Comparison of ENCODE assay signal across 17 cellular contexts in the genomic region with DNA sequence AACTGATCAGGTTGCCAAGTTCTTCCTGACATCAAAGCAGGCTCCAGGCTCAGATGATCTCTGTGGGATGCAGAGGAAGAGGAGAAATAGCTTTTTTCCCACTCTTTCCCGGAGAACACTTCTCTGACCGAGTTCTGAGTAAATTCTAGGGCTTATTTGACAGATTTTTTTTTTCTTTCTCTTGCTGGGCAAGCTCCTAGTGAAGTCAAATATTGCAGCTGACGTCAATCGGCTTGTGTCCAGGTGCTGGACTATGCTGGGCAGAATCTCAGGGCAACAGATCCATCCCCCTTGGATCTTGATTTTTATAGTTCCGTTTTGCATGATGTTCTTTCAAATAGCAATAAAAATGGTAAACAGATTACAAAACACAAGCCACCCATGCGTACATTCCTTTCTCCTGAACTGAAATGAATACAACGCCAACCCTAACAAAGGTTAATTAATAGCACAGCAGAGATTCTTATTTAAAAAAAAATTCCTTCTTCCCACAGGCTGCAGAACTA.
A peak's percentile ranks its signal among the peaks of the same experiment; 100 is the strongest.
DNase-seq lines count a peak whose midpoint lies in the region; ATAC-seq and TF ChIP-seq lines count a peak whose summit lies in the region.
"Had no signal": no experiment of that assay in that cellular context is flagged by ENCODE, and none has a peak within 500 bp of the region (broad histone marks: within the 10 kb centered on the region; RNA-seq: fewer than 3 reads in every experiment).

No MANE protein-coding gene starts in this region.

- no peak for TF ChIP-seq CTCF in fibroblast of lung (conservative IDR thresholded peaks at IDR 0.05 in 1 of 2, IDR thresholded peaks at IDR 0.05 in 1 of 2; ENCODE audit: low read depth in 1 of 2, low read length in 2 of 2)
- TF ChIP-seq CTCF in tibial artery (IDR thresholded peaks at IDR 0.05), result no peak
- TF ChIP-seq CTCF in BE2C (IDR thresholded peaks at IDR 0.05; ENCODE audit: low read depth, low read length), result no peak

- no peaks in the 10 kb centered on the region for H4K20me1 ChIP-seq in fibroblast of lung (ENCODE audit: control insufficient read depth, extremely low read depth, insufficient read depth, low read length)

- H3K79me2 ChIP-seq in fibroblast of lung (ENCODE audit: control insufficient read depth, insufficient read depth, low read length), result no peaks in the 10 kb centered on the region

- H3K4me3 ChIP-seq in fibroblast of lung (replicated peaks in 1 of 4; ENCODE audit: control extremely low read depth in 1 of 4, insufficient read depth in 1 of 4, low read depth in 3 of 4, low read length in 4 of 4) (no peak overlapping the region), muscle layer of colon (ENCODE audit: low read depth in 1 of 2, low read length in 2 of 2) (no peak overlapping the region), tibial artery (no peak overlapping the region), BE2C (ENCODE audit: low read depth, low read length) (no peak overlapping the region)
- H3K4me3 ChIP-seq: heart right ventricle had no signal

- no peak overlapping the region for H3K4me2 ChIP-seq in fibroblast of lung (ENCODE audit: extremely low read depth, insufficient read depth, low read length)
- H3K4me2 ChIP-seq: SK-N-SH had no signal

- no peak overlapping the region for H3K9ac ChIP-seq in fibroblast of lung (ENCODE audit: insufficient read depth, low read length)
- H3K9ac ChIP-seq in muscle layer of colon (ENCODE audit: low read length), result no peak overlapping the region
- H3K9ac ChIP-seq: SK-N-SH had no signal

- H3K27me3 ChIP-seq in fibroblast of lung (ENCODE audit: control insufficient read depth, insufficient read depth, low read length) (no peaks in the 10 kb centered on the region), muscle layer of colon (ENCODE audit: control insufficient read depth in 1 of 2, insufficient read depth in 2 of 2, low read length in 2 of 2) (no peaks in the 10 kb centered on the region), tibial artery (no peaks in the 10 kb centered on the region), BE2C (no peaks in the 10 kb centered on the region)
- H3K27me3 ChIP-seq: heart right ventricle had no signal

- H2AFZ ChIP-seq in fibroblast of lung (ENCODE audit: low read length), result no peak overlapping the region

- intact Hi-C loops in tibial artery (cut with DNase I; ENCODE audit: low total_unique reads), result no loop called here

- no peak for ATAC-seq in HG03439 (IDR thresholded peaks at IDR 0.05; ENCODE audit: unreplicated experiment)
- ATAC-seq: heart right ventricle had no signal

- H3K27ac ChIP-seq in fibroblast of lung (ENCODE audit: insufficient read depth, low read length) (no peak overlapping the region), muscle layer of colon (ENCODE audit: low read depth, low read length) (peak overlapping the region; percentile 70), tibial artery (no peak overlapping the region)
- H3K27ac ChIP-seq: heart right ventricle, HL-60 had no signal

- H3K36me3 ChIP-seq in fibroblast of lung (ENCODE audit: control insufficient read depth, insufficient read depth, low read length) (no peaks in the 10 kb centered on the region), muscle layer of colon (ENCODE audit: insufficient read depth, low read length) (no peaks in the 10 kb centered on the region), tibial artery (no peaks in the 10 kb centered on the region), BE2C (no peaks in the 10 kb centered on the region)
- H3K36me3 ChIP-seq: heart right ventricle had no signal

- DNase-seq in SHP77 (lab: John Stamatoyannopoulos, UW) (peak; percentile 81 to 90), fibroblast of lung (ENCODE audit: low read depth in 2 of 2) (peak; percentile 3 to 74), tibial artery (peak; percentile 64 to 67), RKO (ENCODE audit: low spot score) (no peak), BE2C (no peak), OCI-M1 (lab: John Stamatoyannopoulos, UW) (no peak)
- DNase-seq: activated CD8-positive, alpha-beta memory T cell treated with anti-CD3 and anti-CD28 coated beads, Interleukin-2, amount 50 U/mL, for 48 hours; activated gamma-delta T cell; heart right ventricle; NCI-H2081; SK-N-SH; small intestine; stimulated activated CD4-positive, alpha-beta T cell treated with anti-CD3 and anti-CD28 coated beads, Interleukin-4, amount 100 ng/mL, for 4 hours; T1000 had no signal

- H3K4me1 ChIP-seq in fibroblast of lung (ENCODE audit: control insufficient read depth, extremely low read depth, insufficient read depth, low read length) (no peaks in the 10 kb centered on the region), muscle layer of colon (ENCODE audit: insufficient read depth, low read length) (peaks cover 42% of the 10 kb centered on the region), tibial artery (no peaks in the 10 kb centered on the region), BE2C (no peaks in the 10 kb centered on the region)
- H3K4me1 ChIP-seq: heart right ventricle had no signal

- H3K9me3 ChIP-seq in fibroblast of lung (ENCODE audit: control insufficient read depth, insufficient read depth, low read depth, low read length) (no peaks in the 10 kb centered on the region), muscle layer of colon (ENCODE audit: low read length) (no peaks in the 10 kb centered on the region), tibial artery (no peaks in the 10 kb centered on the region), BE2C (no peaks in the 10 kb centered on the region)
- H3K9me3 ChIP-seq: heart right ventricle, SK-N-SH had no signal

Comparison
In these comparisons a context has a peak if more than half of its experiments do, and no peak if none do; other contexts are left out.
1. DNase-seq: peak in SHP77 (2 of 2), fibroblast of lung (2 of 2) and tibial artery (2 of 2); none in RKO (single experiment), BE2C (single experiment) and OCI-M1 (single experiment).